In genomic region chr2:100708333-100708732, GRCh38 we compare ENCODE assay signal across 23 cellular contexts.
A peak's percentile ranks its signal among the peaks of the same experiment; 100 is the strongest.
DNase-seq lines count a peak whose midpoint lies in the region; TF ChIP-seq lines count a peak whose summit lies in the region.
"Had no signal": no experiment of that assay in that cellular context is flagged by ENCODE, and none has a peak within 500 bp of the region (broad histone marks: within the 10 kb centered on the region; RNA-seq: fewer than 3 reads in every experiment).

No MANE protein-coding gene starts in this region.

- no peak for TF ChIP-seq CTCF in RWPE1 (conservative IDR thresholded peaks at IDR 0.05; ENCODE audit: low read depth)
- TF ChIP-seq CTCF in endodermal cell (conservative IDR thresholded peaks at IDR 0.05), result no peak
- TF ChIP-seq CTCF in vagina (IDR thresholded peaks at IDR 0.05), result no peak

- H3K27me3 Mint-ChIP-seq in endodermal cell (ENCODE audit: insufficient read depth), result no peaks in the 10 kb centered on the region
- H3K27me3 Mint-ChIP-seq: CD4-positive, alpha-beta memory T cell; CD8-positive, alpha-beta memory T cell had no signal

- H3K9me3 Mint-ChIP-seq in endodermal cell, result no peaks in the 10 kb centered on the region
- H3K9me3 Mint-ChIP-seq: CD4-positive, alpha-beta memory T cell; CD4-positive, CD25-positive, alpha-beta regulatory T cell; CD8-positive, alpha-beta memory T cell had no signal

- no peak for TF ChIP-seq POLR2A in vagina (IDR thresholded peaks at IDR 0.05)

- intact Hi-C loops in vagina (cut with DNase I), result no loop called here

- no peak overlapping the region for H3K9ac ChIP-seq in endodermal cell (ENCODE audit: extremely low read depth, low read length, poor library complexity, severe bottlenecking)
- H3K9ac ChIP-seq: BLaER1 had no signal

- H3K4me1 ChIP-seq in endodermal cell (ENCODE audit: control insufficient read depth, insufficient read depth, low read length), result no peaks in the 10 kb centered on the region
- H3K4me1 ChIP-seq in vagina, result peaks cover 13% of the 10 kb centered on the region
- H3K4me1 ChIP-seq: BE2C, BLaER1 had no signal

- H3K27me3 ChIP-seq in endodermal cell (ENCODE audit: control insufficient read depth, insufficient read depth, low read length, poor library complexity, severe bottlenecking) (no peaks in the 10 kb centered on the region), vagina (no peaks in the 10 kb centered on the region)
- H3K27me3 ChIP-seq: BE2C, BLaER1 had no signal

- CTCF ChIA-PET in RWPE1 (lab: Yijun Ruan, JAX), result no interaction called here

- no peaks in the 10 kb centered on the region for H3K36me3 ChIP-seq in endodermal cell (ENCODE audit: control insufficient read depth, insufficient read depth, low read length)
- no peaks in the 10 kb centered on the region for H3K36me3 ChIP-seq in vagina
- H3K36me3 ChIP-seq: BE2C, BLaER1 had no signal

- H3K4me3 Mint-ChIP-seq in endodermal cell, result no peak overlapping the region
- H3K4me3 Mint-ChIP-seq: CD14-positive monocyte; CD4-positive, CD25-positive, alpha-beta regulatory T cell; CD8-positive, alpha-beta memory T cell had no signal

- H3K4me3 ChIP-seq in endodermal cell (ENCODE audit: low read length) (no peak overlapping the region), vagina (no peak overlapping the region)
- H3K4me3 ChIP-seq: BLaER1, GM12878 had no signal

- WGBS in endodermal cell (ENCODE audit: insufficient coverage in 1 of 2, insufficient read length in 1 of 2), 2 experiments, result 50 to 61% methylated on average over 2 to 3 of the region's 3 CpGs

- H3K36me3 Mint-ChIP-seq in endodermal cell (ENCODE audit: low read depth), result no peaks in the 10 kb centered on the region
- H3K36me3 Mint-ChIP-seq: CD14-positive monocyte; CD4-positive, alpha-beta memory T cell; CD4-positive, CD25-positive, alpha-beta regulatory T cell; CD8-positive, alpha-beta memory T cell had no signal

- H3K9me3 ChIP-seq in endodermal cell (ENCODE audit: control insufficient read depth, low read length) (no peaks in the 10 kb centered on the region), vagina (no peaks in the 10 kb centered on the region)
- H3K9me3 ChIP-seq: BE2C, BLaER1 had no signal

- H3K4me1 Mint-ChIP-seq in endodermal cell, result no peaks in the 10 kb centered on the region
- H3K4me1 Mint-ChIP-seq: CD14-positive monocyte had no signal

- no peak overlapping the region for H3K27ac Mint-ChIP-seq in endodermal cell
- H3K27ac Mint-ChIP-seq: CD4-positive, CD25-positive, alpha-beta regulatory T cell had no signal

- H3K27ac ChIP-seq in RWPE1, result peak overlapping the region; percentile 98
- H3K27ac ChIP-seq in endodermal cell (ENCODE audit: low read depth, low read length), result no peak overlapping the region
- no peak overlapping the region for H3K27ac ChIP-seq in vagina
- H3K27ac ChIP-seq: BLaER1 had no signal

- DNase-seq in RWPE1 (ENCODE audit: low spot score) (no peak), endodermal cell (peak; percentile 8), vagina (ENCODE audit: extremely low spot score in 2 of 2) (peak; percentile 44 to 82), NCI-H1436 (lab: John Stamatoyannopoulos, UW) (no peak), HPDE6-E6E7 (ENCODE audit: extremely low spot score) (no peak)
- DNase-seq: 8988T; ACHN; BE2C; C1 segment of cervical spinal cord; CD4-positive, alpha-beta memory T cell; CD4-positive, CD25-positive, alpha-beta regulatory T cell; CD8-positive, alpha-beta memory T cell; COR-L47; DMS 273 treated with DMSO at 0.1 percent for 48 hours; DMS153; DMS53; DMS79; DND-41; EL; GDM1 had no signal

- POLR2A ChIA-PET in RWPE1 (lab: Yijun Ruan, JAX; ENCODE audit: low non-redundant PET), result no interaction called here

Comparison
In these comparisons a context has a peak if more than half of its experiments do, and no peak if none do; other contexts are left out.
1. DNase-seq: peak in endodermal cell (single experiment) and vagina (2 of 2); none in RWPE1 (single experiment), NCI-H1436 (single experiment) and HPDE6-E6E7 (single experiment).